42 cellular contexts compared by ENCODE assay signal in genomic region chr7:113955157-113955556, GRCh38. TPM values are rescaled to one million over a fixed set of nuclear protein-coding genes. Genes with fewer than 3 reads are reported as not detected.
"Had no signal": no experiment of that assay in that cellular context is flagged by ENCODE, and none has a peak within 500 bp of the region (broad histone marks: within the 10 kb centered on the region; RNA-seq: fewer than 3 reads in every experiment).

No MANE protein-coding gene starts in this region.

- H3K4me1 ChIP-seq: adrenal gland, ascending aorta, body of pancreas, breast epithelium had no signal

- H3K4me3 Mint-ChIP-seq: activated naive CD4-positive, alpha-beta T cell treated with anti-CD3 and anti-CD28 coated beads for 36 hours; activated naive CD4-positive, alpha-beta T cell treated with anti-CD3 and anti-CD28 coated beads, Interleukin-2, amount 10 ng/mL, durations not matched to agents 7 days and 5 days; activated naive CD4-positive, alpha-beta T cell treated with anti-CD3 and anti-CD28 coated beads, Interleukin-2, amount 50 U/mL, for 24 hours; activated naive CD8-positive, alpha-beta T cell; activated naive CD8-positive, alpha-beta T cell treated with anti-CD3 and anti-CD28 coated beads for 36 hours; activated naive CD8-positive, alpha-beta T cell treated with anti-CD3 and anti-CD28 coated beads, Interleukin-2, amount 10 ng/mL, durations not matched to agents 7 days and 5 days; activated naive CD8-positive, alpha-beta T cell treated with anti-CD3 and anti-CD28 coated beads, Interleukin-2, amount 50 U/mL, for 24 hours; activated T-cell treated with anti-CD3 and anti-CD28 coated beads, Interleukin-2, amount 50 U/mL, for 24 hours; activated T-cell treated with anti-CD3 and anti-CD28 coated beads, Interleukin-2, amount 50 U/mL, for 4 hours; activated T-cell treated with anti-CD3 and anti-CD28 coated beads, Interleukin-2, amount 50 U/mL, for 72 hours; activated T-helper 1 cell treated with anti-CD3 and anti-CD28 coated beads, Interleukin-12 subunit alpha, Interleukin-12 subunit beta, Interleukin-2, Interleukin-4 antibody, amounts not matched to agents 30 ng/mL and 10 ng/mL and 1 ng/mL, durations not matched to agents 14 hours and 24 hours and 36 hours; activated T-helper 17 cell treated with anti-CD3 and anti-CD28 coated beads, Interleukin-2, amount 50 U/mL, for 72 hours; brain; central memory CD8-positive, alpha-beta T cell had no signal

- H3K27ac ChIP-seq: adrenal gland, ascending aorta, body of pancreas, brain microvascular endothelial cell, breast epithelium, cardiac muscle cell had no signal

- H3K36me3 Mint-ChIP-seq: activated naive CD4-positive, alpha-beta T cell treated with anti-CD3 and anti-CD28 coated beads, Interleukin-2, amount 10 ng/mL, durations not matched to agents 7 days and 5 days; activated naive CD4-positive, alpha-beta T cell treated with anti-CD3 and anti-CD28 coated beads, Interleukin-2, amount 50 U/mL, for 24 hours; activated naive CD8-positive, alpha-beta T cell; activated naive CD8-positive, alpha-beta T cell treated with anti-CD3 and anti-CD28 coated beads, Interleukin-2, amount 10 ng/mL, durations not matched to agents 7 days and 5 days; brain had no signal

- H3K4me1 Mint-ChIP-seq: activated naive CD4-positive, alpha-beta T cell treated with anti-CD3 and anti-CD28 coated beads, Interleukin-2, amount 10 ng/mL, durations not matched to agents 7 days and 5 days; activated naive CD4-positive, alpha-beta T cell treated with anti-CD3 and anti-CD28 coated beads, Interleukin-2, amount 50 U/mL, for 24 hours; activated naive CD8-positive, alpha-beta T cell treated with anti-CD3 and anti-CD28 coated beads for 36 hours; activated naive CD8-positive, alpha-beta T cell treated with anti-CD3 and anti-CD28 coated beads, Interleukin-2, amount 10 ng/mL, durations not matched to agents 7 days and 5 days; activated naive CD8-positive, alpha-beta T cell treated with anti-CD3 and anti-CD28 coated beads, Interleukin-2, amount 50 U/mL, for 24 hours; activated T-helper 17 cell treated with anti-CD3 and anti-CD28 coated beads, Interleukin-2, amount 50 U/mL, for 72 hours; brain; central memory CD8-positive, alpha-beta T cell had no signal

- H3K27me3 ChIP-seq: adrenal gland, ascending aorta, body of pancreas, brain microvascular endothelial cell, breast epithelium, cardiac muscle cell had no signal

- H3K27ac Mint-ChIP-seq: activated naive CD4-positive, alpha-beta T cell treated with anti-CD3 and anti-CD28 coated beads for 36 hours; activated naive CD4-positive, alpha-beta T cell treated with anti-CD3 and anti-CD28 coated beads, Interleukin-2, amount 10 ng/mL, durations not matched to agents 7 days and 5 days; activated naive CD4-positive, alpha-beta T cell treated with anti-CD3 and anti-CD28 coated beads, Interleukin-2, amount 50 U/mL, for 24 hours; activated naive CD4-positive, alpha-beta T cell treated with anti-CD3 and anti-CD28 coated beads, Interleukin-2, amount 50 U/mL, for 72 hours; activated naive CD8-positive, alpha-beta T cell; activated naive CD8-positive, alpha-beta T cell treated with anti-CD3 and anti-CD28 coated beads for 36 hours; activated naive CD8-positive, alpha-beta T cell treated with anti-CD3 and anti-CD28 coated beads, Interleukin-2, amount 10 ng/mL, durations not matched to agents 7 days and 5 days; activated naive CD8-positive, alpha-beta T cell treated with anti-CD3 and anti-CD28 coated beads, Interleukin-2, amount 50 U/mL, for 24 hours; activated T-cell treated with anti-CD3 and anti-CD28 coated beads, Interleukin-2, amount 50 U/mL, for 24 hours; activated T-cell treated with anti-CD3 and anti-CD28 coated beads, Interleukin-2, amount 50 U/mL, for 72 hours; activated T-helper 1 cell treated with anti-CD3 and anti-CD28 coated beads, Interleukin-12 subunit alpha, Interleukin-12 subunit beta, Interleukin-2, Interleukin-4 antibody, amounts not matched to agents 30 ng/mL and 10 ng/mL and 1 ng/mL, durations not matched to agents 14 hours and 24 hours and 36 hours; activated T-helper 17 cell treated with anti-CD3 and anti-CD28 coated beads, Interleukin-2, amount 50 U/mL, for 72 hours; activated T-helper 2 cell treated with anti-CD3 and anti-CD28 coated beads, Interferon-gamma antibody, Interleukin-2, Interleukin-4, amounts not matched to agents 10 μg/mL and 5 μg/mL and 100 μg/mL, durations not matched to agents 14 hours and 24 hours and 36 hours; brain had no signal

- FAIRE-seq: astrocyte had no signal

- H3K27me3 Mint-ChIP-seq: activated naive CD4-positive, alpha-beta T cell treated with anti-CD3 and anti-CD28 coated beads, Interleukin-2, amount 10 ng/mL, durations not matched to agents 7 days and 5 days; activated naive CD4-positive, alpha-beta T cell treated with anti-CD3 and anti-CD28 coated beads, Interleukin-2, amount 50 U/mL, for 24 hours; activated naive CD8-positive, alpha-beta T cell; activated naive CD8-positive, alpha-beta T cell treated with anti-CD3 and anti-CD28 coated beads for 36 hours; activated naive CD8-positive, alpha-beta T cell treated with anti-CD3 and anti-CD28 coated beads, Interleukin-2, amount 10 ng/mL, durations not matched to agents 7 days and 5 days; activated naive CD8-positive, alpha-beta T cell treated with anti-CD3 and anti-CD28 coated beads, Interleukin-2, amount 50 U/mL, for 24 hours; activated T-cell treated with anti-CD3 and anti-CD28 coated beads, Interleukin-2, amount 50 U/mL, for 24 hours; activated T-helper 17 cell treated with anti-CD3 and anti-CD28 coated beads, Interleukin-2, amount 50 U/mL, for 72 hours; brain; central memory CD8-positive, alpha-beta T cell had no signal

- H3K4me3 ChIP-seq: adrenal gland, ascending aorta, body of pancreas, breast epithelium, cardiac muscle cell had no signal

- H3K36me3 ChIP-seq: adrenal gland, ascending aorta, brain microvascular endothelial cell, breast epithelium, cardiac muscle cell had no signal

- DNase-seq: activated effector memory CD4-positive, alpha-beta T cell treated with anti-CD3 and anti-CD28 coated beads, Interleukin-2, amount 50 U/mL, for 16 hours; activated effector memory CD4-positive, alpha-beta T cell treated with Interleukin-2 at 50 U/mL for 16 hours; activated gamma-delta T cell; activated gamma-delta T cell treated with Interleukin-2 at 50 U/mL for 16 hours; activated naive CD4-positive, alpha-beta T cell; activated naive CD4-positive, alpha-beta T cell treated with anti-CD3 and anti-CD28 coated beads for 36 hours; activated naive CD4-positive, alpha-beta T cell treated with anti-CD3 and anti-CD28 coated beads, Interleukin-2, amount 10 ng/mL, durations not matched to agents 7 days and 5 days; activated naive CD4-positive, alpha-beta T cell treated with anti-CD3 and anti-CD28 coated beads, Interleukin-2, amount 50 U/mL, for 16 hours; activated naive CD4-positive, alpha-beta T cell treated with Interleukin-2 at 50 U/mL for 16 hours; activated naive CD8-positive, alpha-beta T cell treated with anti-CD3 and anti-CD28 coated beads for 36 hours; activated naive CD8-positive, alpha-beta T cell treated with anti-CD3 and anti-CD28 coated beads, Interleukin-2, amount 10 ng/mL, durations not matched to agents 7 days and 5 days; activated naive CD8-positive, alpha-beta T cell treated with anti-CD3 and anti-CD28 coated beads, Interleukin-2, amount 50 U/mL, for 24 hours; activated T-cell treated with anti-CD3 and anti-CD28 coated beads for 4 hours; activated T-cell treated with anti-CD3 and anti-CD28 coated beads, Interleukin-2, amount 50 U/mL, for 1 hour; activated T-cell treated with anti-CD3 and anti-CD28 coated beads, Interleukin-2, amount 50 U/mL, for 24 hours; activated T-cell treated with anti-CD3 and anti-CD28 coated beads, Interleukin-2, amount 50 U/mL, for 4 hours; activated T-cell treated with anti-CD3 and anti-CD28 coated beads, Interleukin-2, amount 50 U/mL, for 48 hours; activated T-cell treated with anti-CD3 and anti-CD28 coated beads, Interleukin-2, amount 50 U/mL, for 72 hours; adrenal gland; amniotic stem cell; amygdala; anterior cingulate cortex; aorta; body of pancreas; brain microvascular endothelial cell; caudate nucleus; central memory CD4-positive, alpha-beta T cell; cerebellar nuclear complex had no signal

RNA-seq across cellular contexts. Expression of gene PPP1R3A, which starts 36.3 kb away (rescaled TPM):
- total RNA-seq: activated naive CD4-positive, alpha-beta T cell treated with anti-CD3 and anti-CD28 coated beads for 36 hours; activated naive CD4-positive, alpha-beta T cell treated with anti-CD3 and anti-CD28 coated beads, Interleukin-2, amount 50 U/mL, for 72 hours; activated naive CD8-positive, alpha-beta T cell treated with anti-CD3 and anti-CD28 coated beads for 36 hours; activated naive CD8-positive, alpha-beta T cell treated with anti-CD3 and anti-CD28 coated beads, Interleukin-2, amount 10 ng/mL, durations not matched to agents 7 days and 5 days; activated T-cell treated with anti-CD3 and anti-CD28 coated beads, Interleukin-2, amount 50 U/mL, for 4 hours; activated T-cell treated with anti-CD3 and anti-CD28 coated beads, Interleukin-2, amount 50 U/mL, for 72 hours; activated T-helper 1 cell treated with anti-CD3 and anti-CD28 coated beads, Interleukin-12 subunit alpha, Interleukin-12 subunit beta, Interleukin-2, Interleukin-4 antibody, amounts not matched to agents 30 ng/mL and 10 ng/mL and 1 ng/mL, durations not matched to agents 14 hours and 24 hours and 36 hours; activated T-helper 17 cell treated with anti-CD3 and anti-CD28 coated beads, Interleukin-2, amount 50 U/mL, for 72 hours; activated T-helper 2 cell treated with anti-CD3 and anti-CD28 coated beads, Interferon-gamma antibody, Interleukin-2, Interleukin-4, amounts not matched to agents 10 μg/mL and 5 μg/mL and 100 μg/mL, durations not matched to agents 14 hours and 24 hours and 36 hours; adrenal gland; ascending aorta; astrocyte; body of pancreas; breast epithelium; bronchial epithelial cell had no signal
- polyA plus RNA-seq: adipose tissue, adrenal gland, aorta had no signal
